In genomic region chr11:8863838-8864237, GRCh38 we compare ENCODE assay signal across 12 cellular contexts. TPM values are rescaled to one million over a fixed set of nuclear protein-coding genes. Genes with fewer than 3 reads are reported as not detected.
A peak's percentile ranks its signal among the peaks of the same experiment; 100 is the strongest.
DNase-seq lines count a peak whose midpoint lies in the region; ATAC-seq and TF ChIP-seq lines count a peak whose summit lies in the region.
"Had no signal": no experiment of that assay in that cellular context is flagged by ENCODE, and none has a peak within 500 bp of the region (broad histone marks: within the 10 kb centered on the region; RNA-seq: fewer than 3 reads in every experiment).

No MANE protein-coding gene starts in this region.

- H3K27ac ChIP-seq in Panc1 (ENCODE audit: low read length) (no peak overlapping the region), osteoblast (ENCODE audit: low read depth, low read length) (peak overlapping the region; percentile 88)
- H3K27ac ChIP-seq: BLaER1 treated with 17β-estradiol and CSF1 and Interleukin-3, amounts not matched to agents 10 nM and 100 nM had no signal

- BruUV-seq in Panc1 (replicated peaks; lab: Mats Ljungman, UMichigan): no TSS peak

- H3K27me3 ChIP-seq in Panc1 (ENCODE audit: control insufficient read depth, insufficient read depth, low read length) (no peaks in the 10 kb centered on the region), osteoblast (ENCODE audit: insufficient read depth, low read length) (no peaks in the 10 kb centered on the region)

- TF ChIP-seq CTCF in Panc1 (IDR thresholded peaks at IDR 0.05): no peak
- no peak for TF ChIP-seq CTCF in epithelial cell of proximal tubule (conservative IDR thresholded peaks at IDR 0.05; ENCODE audit: low read depth, low read length)
- TF ChIP-seq CTCF in osteoblast (IDR thresholded peaks at IDR 0.05; ENCODE audit: extremely low read depth, low read depth, low read length): no peak

- in situ Hi-C loops in Caki2 (cut with HindIII; ENCODE audit: low pct_unique_long_range_greater_than_20kb, low sequenced_read_pairs): no loop called here
- in situ Hi-C loops in Panc1 (cut with HindIII; ENCODE audit: low pct_unique_long_range_greater_than_20kb, low sequenced_read_pairs): no loop called here

- H3K9me3 ChIP-seq in Panc1 (ENCODE audit: control insufficient read depth, insufficient read depth, low read depth, low read length) (no peaks in the 10 kb centered on the region), osteoblast (ENCODE audit: low read depth, low read length) (no peaks in the 10 kb centered on the region)
- H3K9me3 ChIP-seq: BLaER1 treated with 17β-estradiol and CSF1 and Interleukin-3, amounts not matched to agents 10 nM and 100 nM had no signal

- H3K4me1 ChIP-seq in Panc1 (ENCODE audit: control insufficient read depth, insufficient read depth, low read length) (peaks cover 16% of the 10 kb centered on the region; the same call in 1 of the 2 replicates), osteoblast (ENCODE audit: insufficient read depth, low read length) (peaks cover 33% of the 10 kb centered on the region)

- CTCF ChIA-PET in Panc1 (lab: Charles Lee): no interaction called here

- POLR2A ChIA-PET in Panc1 (lab: Charles Lee): no interaction called here

- H4K20me1 ChIP-seq in osteoblast (ENCODE audit: insufficient read depth, low read length): no peaks in the 10 kb centered on the region
- H4K20me1 ChIP-seq: BLaER1 treated with 17β-estradiol and CSF1 and Interleukin-3, amounts not matched to agents 10 nM and 100 nM had no signal

- H3K4me3 ChIP-seq in Panc1 (ENCODE audit: low read depth in 2 of 2, low read length in 2 of 2) (no peak overlapping the region), epithelial cell of proximal tubule (ENCODE audit: low read depth, low read length) (no peak overlapping the region), osteoblast (ENCODE audit: insufficient read depth, low read length) (no peak overlapping the region)
- H3K4me3 ChIP-seq: BLaER1 treated with 17β-estradiol and CSF1 and Interleukin-3, amounts not matched to agents 10 nM and 100 nM had no signal

- intact Hi-C loops in Panc1 (cut with micrococcal nuclease; ENCODE audit: unreplicated experiment): no loop called here

- H3K4me2 ChIP-seq in osteoblast (ENCODE audit: insufficient read depth, low read length): peak overlapping the region; percentile 65

- peak; percentile 41 for DNase-seq in Caki2 (ENCODE audit: low read depth)
- DNase-seq in Panc1 (ENCODE audit: low read depth, low spot score): no peak
- DNase-seq in epithelial cell of proximal tubule (ENCODE audit: low read depth): peak; percentile 50
- DNase-seq in osteoblast (ENCODE audit: insufficient read length, low spot score, missing footprints): peak; percentile 96
- DNase-seq in cerebellar nuclear complex (lab: John Stamatoyannopoulos, UW): no peak
- DNase-seq: activated naive CD4-positive, alpha-beta T cell treated with Interleukin-2 at 50 U/mL for 16 hours; NCI-H69; stimulated activated naive B cell treated with anti-CD40 and anti-IgM and Interleukin-4, amounts not matched to agents 10 μg/mL and 1 μg/mL and 100 μg/mL, for 72 hours had no signal

- peak; percentile 64 for ATAC-seq in Panc1
- no peak for ATAC-seq in HG03439 (IDR thresholded peaks at IDR 0.05; ENCODE audit: unreplicated experiment)
- ATAC-seq in HG02678 (IDR thresholded peaks at IDR 0.05; ENCODE audit: unreplicated experiment): no peak
- ATAC-seq in GM21528 (IDR thresholded peaks at IDR 0.05; ENCODE audit: low FRiP score, unreplicated experiment): no peak
- ATAC-seq: stimulated activated naive B cell treated with anti-CD40 and anti-IgM and Interleukin-4, amounts not matched to agents 10 μg/mL and 1 μg/mL and 100 μg/mL, for 72 hours had no signal

- peaks cover 23% of the 10 kb centered on the region for H3K79me2 ChIP-seq in osteoblast (ENCODE audit: insufficient read depth, low read length)

- no peak overlapping the region for H2AFZ ChIP-seq in osteoblast (ENCODE audit: low read length)

- H3K36me3 ChIP-seq in Panc1 (ENCODE audit: control insufficient read depth, insufficient read depth, low read length) (no peaks in the 10 kb centered on the region), osteoblast (ENCODE audit: insufficient read depth, low read length) (no peaks in the 10 kb centered on the region)
- H3K36me3 ChIP-seq: BLaER1 treated with 17β-estradiol and CSF1 and Interleukin-3, amounts not matched to agents 10 nM and 100 nM had no signal

RNA-seq across cellular contexts. Expression of gene AKIP1, which starts 47.2 kb away (rescaled TPM):
- 55.4 and 69.0 TPM in 2 replicates for total RNA-seq in Caki2 (2014; rRNA removed; shearing (Covaris generic); ENCODE audit: low replicate concordance)
- total RNA-seq in Panc1 (2021; ENCODE audit: unreplicated experiment) (85.2 TPM), epithelial cell of proximal tubule (29.7 and 49.6 TPM in 2 replicates), osteoblast (39.1 and 43.6 TPM in 2 replicates)
- 120 TPM for polyA plus RNA-seq in Panc1 (2012; ENCODE audit: insufficient read length)

Comparison
In these comparisons a context has a peak if more than half of its experiments do, and no peak if none do; other contexts are left out.
1. DNase-seq: peak in Caki2 (single experiment), epithelial cell of proximal tubule (single experiment) and osteoblast (single experiment); none in Panc1 (single experiment) and cerebellar nuclear complex (0 of 2).